ENCODE assay signal across 25 cellular contexts in genomic region chr7:7713730-7714129, GRCh38. TPM values are rescaled to one million over a fixed set of nuclear protein-coding genes. Genes with fewer than 3 reads are reported as not detected.
DNase-seq lines count a peak whose midpoint lies in the region; ATAC-seq, FAIRE-seq and TF ChIP-seq lines count a peak whose summit lies in the region.
"Had no signal": no experiment of that assay in that cellular context is flagged by ENCODE, and none has a peak within 500 bp of the region (broad histone marks: within the 10 kb centered on the region; RNA-seq: fewer than 3 reads in every experiment).

No MANE protein-coding gene starts in this region.

- no peaks in the 10 kb centered on the region for H3K79me2 ChIP-seq in MM.1S (ENCODE audit: low read length)

- H3K27ac ChIP-seq in MM.1S (ENCODE audit: low read length) (no peak overlapping the region), foreskin keratinocyte (no peak overlapping the region)
- H3K27ac ChIP-seq: BLaER1 treated with 17β-estradiol and CSF1 and Interleukin-3, amounts not matched to agents 10 nM and 100 nM; C4-2B had no signal

- H3K27ac Mint-ChIP-seq in T-helper 17 cell, result peak overlapping the region; percentile 79
- H3K27ac Mint-ChIP-seq: B cell; CD4-positive, alpha-beta T cell; CD8-positive, alpha-beta T cell had no signal

- no peak overlapping the region for H3K9ac ChIP-seq in MM.1S (ENCODE audit: low read length)
- H3K9ac ChIP-seq: BLaER1 treated with 17β-estradiol and CSF1 and Interleukin-3, amounts not matched to agents 10 nM and 100 nM had no signal

- no peaks in the 10 kb centered on the region for H3F3A ChIP-seq in MM.1S (ENCODE audit: insufficient read depth, low read length)

- peak; percentile 8 for FAIRE-seq in G401.6 (lab: Jason Lieb, UNC)
- FAIRE-seq: D721Med, GM12891, GM19239 had no signal

- H3K9me2 ChIP-seq in MM.1S (replicated peaks; ENCODE audit: insufficient read depth, low read length), result no peaks in the 10 kb centered on the region

- ATAC-seq in T-helper 17 cell, result no peak
- ATAC-seq in foreskin keratinocyte, result no peak
- ATAC-seq: CD8-positive, alpha-beta T cell had no signal

- peaks cover 12% of the 10 kb centered on the region for H3K4me1 ChIP-seq in MM.1S (ENCODE audit: low read length)
- peaks cover 5% of the 10 kb centered on the region for H3K4me1 ChIP-seq in foreskin keratinocyte

- H3K4me1 Mint-ChIP-seq in T-helper 17 cell, result peaks cover 24% of the 10 kb centered on the region

- H3K4me2 ChIP-seq in MM.1S (ENCODE audit: low read depth, low read length), result peak overlapping the region; percentile 23; the same call in 1 of the 2 replicates
- H3K4me2 ChIP-seq: BLaER1 treated with 17β-estradiol and CSF1 and Interleukin-3, amounts not matched to agents 10 nM and 100 nM had no signal

- H3K27me3 Mint-ChIP-seq in T-helper 17 cell, result no peaks in the 10 kb centered on the region
- H3K27me3 Mint-ChIP-seq: B cell; CD4-positive, alpha-beta T cell had no signal

- TF ChIP-seq CTCF in MM.1S (IDR thresholded peaks at IDR 0.05; ENCODE audit: low read length) (no peak), foreskin keratinocyte (conservative IDR thresholded peaks at IDR 0.05) (no peak)

- H3K27me3 ChIP-seq in MM.1S (replicated peaks; ENCODE audit: insufficient read depth, low read length) (no peaks in the 10 kb centered on the region), foreskin keratinocyte (no peaks in the 10 kb centered on the region)
- H3K27me3 ChIP-seq: BLaER1 treated with 17β-estradiol and CSF1 and Interleukin-3, amounts not matched to agents 10 nM and 100 nM had no signal

- no peaks in the 10 kb centered on the region for H3K36me3 ChIP-seq in MM.1S (replicated peaks; ENCODE audit: insufficient read depth, low read length)

- H3K4me3 Mint-ChIP-seq in T-helper 17 cell, result no peak overlapping the region
- H3K4me3 Mint-ChIP-seq: B cell; CD4-positive, alpha-beta T cell; CD8-positive, alpha-beta T cell had no signal

- no peak overlapping the region for H2AFZ ChIP-seq in MM.1S (ENCODE audit: low read length)

- no peaks in the 10 kb centered on the region for H3K36me3 Mint-ChIP-seq in T-helper 17 cell (ENCODE audit: low read depth)
- H3K36me3 Mint-ChIP-seq: CD8-positive, alpha-beta T cell had no signal

- no peaks in the 10 kb centered on the region for H4K20me1 ChIP-seq in MM.1S (ENCODE audit: insufficient read depth, low read length)
- H4K20me1 ChIP-seq: BLaER1 treated with 17β-estradiol and CSF1 and Interleukin-3, amounts not matched to agents 10 nM and 100 nM had no signal

- H3K4me3 ChIP-seq in MM.1S (ENCODE audit: low read length), result no peak overlapping the region
- H3K4me3 ChIP-seq: BLaER1 treated with 17β-estradiol and CSF1 and Interleukin-3, amounts not matched to agents 10 nM and 100 nM had no signal

- DNase-seq in MM.1S, result no peak
- no peak for DNase-seq in T-helper 17 cell
- DNase-seq in foreskin keratinocyte, result no peak
- DNase-seq in NCI-H748 (lab: John Stamatoyannopoulos, UW; ENCODE audit: unreplicated experiment), result no peak
- DNase-seq in AG08395 (ENCODE audit: low spot score), result no peak
- no peak for DNase-seq in DMS 273 (lab: John Stamatoyannopoulos, UW; ENCODE audit: unreplicated experiment)
- DNase-seq: 8988T; ACHN; AML-193; Caco-2; Calu3; CD4-positive, alpha-beta T cell; CD8-positive, alpha-beta T cell; DMS 273 treated with DMSO at 0.1 percent for 48 hours; DMS153; DMS53; DMS79; GDM1 had no signal

- H3K9me3 ChIP-seq in MM.1S (replicated peaks; ENCODE audit: insufficient read depth, low read length) (no peaks in the 10 kb centered on the region), T-helper 17 cell (ENCODE audit: control insufficient read depth, low read length, poor library complexity, severe bottlenecking) (no peaks in the 10 kb centered on the region)
- H3K9me3 ChIP-seq: Caco-2 had no signal

RNA-seq across cellular contexts. Expression of gene RPA3, which starts 4.7 kb away (rescaled TPM):
- total RNA-seq in T-helper 17 cell (10 to 100 TPM; 27.0 to 34.9 TPM), foreskin keratinocyte (71.0 and 88.1 TPM in 2 replicates)
- polyA plus RNA-seq in foreskin keratinocyte, result 87.0 and 110 TPM in 2 replicates
